26 cellular contexts compared by ENCODE assay signal in genomic region chr16:62764572-62764971, GRCh38.
"Had no signal": no experiment of that assay in that cellular context is flagged by ENCODE, and none has a peak within 500 bp of the region (broad histone marks: within the 10 kb centered on the region; RNA-seq: fewer than 3 reads in every experiment).

No MANE protein-coding gene starts in this region.

- H3K36me3 ChIP-seq: colonic mucosa, esophagus muscularis mucosa, esophagus squamous epithelium, gastrocnemius medialis, gastroesophageal sphincter, heart left ventricle, heart right ventricle had no signal

- H3K9me3 ChIP-seq: colonic mucosa, esophagus muscularis mucosa, esophagus squamous epithelium, gastrocnemius medialis, gastroesophageal sphincter, heart right ventricle had no signal

- H3K4me3 ChIP-seq: colonic mucosa, coronary artery, dorsolateral prefrontal cortex, esophagus muscularis mucosa, esophagus squamous epithelium, gastrocnemius medialis, gastroesophageal sphincter, heart left ventricle, heart right ventricle had no signal

- H3K4me1 ChIP-seq: colonic mucosa, esophagus muscularis mucosa, esophagus squamous epithelium, foreskin keratinocyte, gastrocnemius medialis, gastroesophageal sphincter, heart left ventricle, heart right ventricle had no signal

- H3K27me3 ChIP-seq: colonic mucosa, dorsolateral prefrontal cortex, esophagus muscularis mucosa, esophagus squamous epithelium, foreskin keratinocyte, gastrocnemius medialis, gastroesophageal sphincter, heart left ventricle, heart right ventricle had no signal

- ATAC-seq: effector memory CD8-positive, alpha-beta T cell; esophagus mucosa; foreskin keratinocyte; gastrocnemius medialis; gastroesophageal sphincter; heart left ventricle; heart right ventricle had no signal

- H3K27ac ChIP-seq: colonic mucosa, coronary artery, dorsolateral prefrontal cortex, epithelial cell of prostate, esophagus muscularis mucosa, esophagus squamous epithelium, foreskin keratinocyte, gastrocnemius medialis, gastroesophageal sphincter, heart left ventricle, heart right ventricle had no signal

- FAIRE-seq: colon, endothelial cell of umbilical vein had no signal

- DNase-seq: colonic mucosa; cortex of kidney; dermis blood vessel endothelial cell; dorsolateral prefrontal cortex; effector CD4-positive, alpha-beta T cell; effector CD8-positive, alpha-beta T cell; effector memory CD4-positive, alpha-beta T cell; effector memory CD8-positive, alpha-beta T cell; endodermal cell; erythroblast; esophagus squamous epithelium; foreskin fibroblast; foreskin keratinocyte; foreskin melanocyte; gastrocnemius medialis; glutamatergic neuron; head of caudate nucleus; heart left ventricle; heart right ventricle had no signal
